ENCODE assay signal across 1 cellular context in the genomic region with DNA sequence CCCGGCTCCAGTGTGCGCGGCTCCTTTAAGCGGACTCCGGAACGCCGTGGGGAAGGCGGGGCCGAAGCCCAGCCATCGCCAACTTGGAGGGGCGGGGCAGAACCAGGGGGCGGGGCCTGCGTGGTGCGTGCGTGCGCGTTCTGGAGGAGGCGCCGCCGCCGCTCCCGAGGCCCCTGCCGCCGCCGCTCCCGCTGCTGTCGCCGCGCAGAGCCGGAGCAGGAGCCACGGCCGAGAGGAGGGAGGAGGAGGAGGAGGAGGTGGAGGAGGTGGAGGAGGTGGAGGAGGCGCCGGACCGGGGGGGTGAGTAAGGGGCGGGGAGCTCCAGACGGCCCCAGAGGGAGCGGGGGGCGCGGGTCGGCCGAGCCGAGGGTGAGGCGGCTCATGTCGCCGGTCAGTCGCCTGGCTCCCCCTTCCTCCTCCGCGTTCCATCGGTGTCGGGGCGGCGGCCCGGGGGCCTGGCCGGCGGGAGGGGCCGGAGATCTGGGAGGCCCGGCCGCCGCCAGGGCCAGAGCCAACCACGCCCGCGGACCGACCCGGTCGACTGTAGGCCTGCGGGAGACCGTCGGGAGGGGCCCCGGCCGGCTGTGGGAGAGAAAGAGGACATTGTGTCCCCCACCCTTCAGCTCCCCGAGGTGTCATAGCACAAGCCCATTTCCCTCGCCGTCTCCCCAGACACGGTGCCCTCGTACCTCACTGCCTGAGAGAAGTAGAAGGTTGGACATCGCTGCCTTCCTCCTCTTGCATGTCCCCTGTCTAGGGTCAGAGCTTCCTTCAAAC.
TF ChIP-seq lines count a peak whose summit lies in the region.

Gene RAP1A (plus strand): TSS at position 155 of the 777 bp plus-strand sequence. CDS start 71,572 bp downstream, outside the sequence.

TF ChIP-seq in HepG2, 621 proteins besides CTCF, POLR2A, EP300 and RAD21 (continued from another document and continues in another):
- TF ChIP-seq ZNF768 (CRISPR knock-in tag; IDR thresholded peaks at IDR 0.05), result peak; percentile 35; the same call in 1 of the 2 replicates
- TF ChIP-seq RXRA (CRISPR knock-in tag; IDR thresholded peaks at IDR 0.05), result no peak
- TF ChIP-seq ZZZ3 (CRISPR knock-in tag; IDR thresholded peaks at IDR 0.05; ENCODE audit: borderline replicate concordance), result no peak
- TF ChIP-seq, protein P1, sequence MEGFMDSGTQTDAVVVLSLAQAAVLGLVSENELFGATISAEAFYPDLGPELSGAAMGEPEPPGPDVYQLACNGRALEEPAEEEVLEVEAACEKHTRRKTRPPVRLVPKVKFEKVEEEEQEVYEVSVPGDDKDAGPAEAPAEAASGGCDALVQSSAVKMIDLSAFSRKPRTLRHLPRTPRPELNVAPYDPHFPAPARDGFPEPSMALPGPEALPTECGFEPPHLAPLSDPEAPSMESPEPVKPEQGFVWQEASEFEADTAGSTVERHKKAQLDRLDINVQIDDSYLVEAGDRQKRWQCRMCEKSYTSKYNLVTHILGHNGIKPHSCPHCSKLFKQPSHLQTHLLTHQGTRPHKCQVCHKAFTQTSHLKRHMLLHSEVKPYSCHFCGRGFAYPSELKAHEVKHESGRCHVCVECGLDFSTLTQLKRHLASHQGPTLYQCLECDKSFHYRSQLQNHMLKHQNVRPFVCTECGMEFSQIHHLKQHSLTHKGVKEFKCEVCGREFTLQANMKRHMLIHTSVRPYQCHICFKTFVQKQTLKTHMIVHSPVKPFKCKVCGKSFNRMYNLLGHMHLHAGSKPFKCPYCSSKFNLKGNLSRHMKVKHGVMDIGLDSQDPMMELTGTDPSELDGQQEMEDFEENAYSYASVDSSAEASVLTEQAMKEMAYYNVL (CRISPR knock-in tag; IDR thresholded peaks at IDR 0.05; ENCODE audit: borderline replicate concordance), result peak; percentile 20; the same call in 1 of the 2 replicates
- no peak for TF ChIP-seq ZXDC (CRISPR knock-in tag; IDR thresholded peaks at IDR 0.05)
- no peak for TF ChIP-seq ZNF33A (CRISPR knock-in tag; IDR thresholded peaks at IDR 0.05; ENCODE audit: borderline replicate concordance)
- no peak for TF ChIP-seq CENPX (CRISPR knock-in tag; IDR thresholded peaks at IDR 0.05)
- TF ChIP-seq HNRNPK (IDR thresholded peaks at IDR 0.05; ENCODE audit: low read depth, low read length, poor library complexity, severe bottlenecking), result peak; percentile 94
- no peak for TF ChIP-seq ZSCAN20 (CRISPR knock-in tag; IDR thresholded peaks at IDR 0.05; ENCODE audit: borderline replicate concordance)
- TF ChIP-seq IKZF4 (CRISPR knock-in tag; IDR thresholded peaks at IDR 0.05; ENCODE audit: borderline replicate concordance, low read depth, not compliant biosample characterization), result peak; percentile 16
- TF ChIP-seq GABPB1 (CRISPR knock-in tag; IDR thresholded peaks at IDR 0.05), result peak; percentile 47; the same call in 1 of the 2 replicates
- no peak for TF ChIP-seq ZNF329 (CRISPR knock-in tag; IDR thresholded peaks at IDR 0.05; ENCODE audit: low read depth)
- TF ChIP-seq, protein P2, sequence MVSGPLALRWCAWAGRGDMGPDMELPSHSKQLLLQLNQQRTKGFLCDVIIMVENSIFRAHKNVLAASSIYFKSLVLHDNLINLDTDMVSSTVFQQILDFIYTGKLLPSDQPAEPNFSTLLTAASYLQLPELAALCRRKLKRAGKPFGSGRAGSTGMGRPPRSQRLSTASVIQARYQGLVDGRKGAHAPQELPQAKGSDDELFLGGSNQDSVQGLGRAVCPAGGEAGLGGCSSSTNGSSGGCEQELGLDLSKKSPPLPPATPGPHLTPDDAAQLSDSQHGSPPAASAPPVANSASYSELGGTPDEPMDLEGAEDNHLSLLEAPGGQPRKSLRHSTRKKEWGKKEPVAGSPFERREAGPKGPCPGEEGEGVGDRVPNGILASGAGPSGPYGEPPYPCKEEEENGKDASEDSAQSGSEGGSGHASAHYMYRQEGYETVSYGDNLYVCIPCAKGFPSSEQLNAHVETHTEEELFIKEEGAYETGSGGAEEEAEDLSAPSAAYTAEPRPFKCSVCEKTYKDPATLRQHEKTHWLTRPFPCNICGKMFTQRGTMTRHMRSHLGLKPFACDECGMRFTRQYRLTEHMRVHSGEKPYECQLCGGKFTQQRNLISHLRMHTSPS (CRISPR knock-in tag; IDR thresholded peaks at IDR 0.05; ENCODE audit: low read depth), result 0 out of 2 replicates have a peak, but pooled peaks have one; percentile 7
- TF ChIP-seq ZNF333 (CRISPR knock-in tag; IDR thresholded peaks at IDR 0.05; ENCODE audit: borderline replicate concordance), result peak; percentile 62; the same call in 1 of the 2 replicates
- TF ChIP-seq ZFP91 (CRISPR knock-in tag; IDR thresholded peaks at IDR 0.05; ENCODE audit: borderline replicate concordance), result peak; percentile 100
- peak; percentile 73 for TF ChIP-seq ZFY (CRISPR knock-in tag; IDR thresholded peaks at IDR 0.05)
- TF ChIP-seq KDM2A (CRISPR knock-in tag; IDR thresholded peaks at IDR 0.05; ENCODE audit: borderline replicate concordance, low read depth), result 0 out of 2 replicates have a peak, but pooled peaks have one; percentile 13
- TF ChIP-seq POLR2AphosphoS5 (IDR thresholded peaks at IDR 0.05; ENCODE audit: low read depth, low read length), result peak; percentile 70
- TF ChIP-seq ZNF83 (CRISPR knock-in tag; IDR thresholded peaks at IDR 0.05; ENCODE audit: borderline replicate concordance), result no peak
- 0 out of 2 replicates have a peak, but pooled peaks have one; percentile 25 for TF ChIP-seq MAZ (IDR thresholded peaks at IDR 0.05; ENCODE audit: borderline replicate concordance, low read depth, low read length)
- peak; percentile 78 for TF ChIP-seq MAZ (CRISPR knock-in tag; IDR thresholded peaks at IDR 0.05; ENCODE audit: low read depth)
- TF ChIP-seq, protein P3, sequence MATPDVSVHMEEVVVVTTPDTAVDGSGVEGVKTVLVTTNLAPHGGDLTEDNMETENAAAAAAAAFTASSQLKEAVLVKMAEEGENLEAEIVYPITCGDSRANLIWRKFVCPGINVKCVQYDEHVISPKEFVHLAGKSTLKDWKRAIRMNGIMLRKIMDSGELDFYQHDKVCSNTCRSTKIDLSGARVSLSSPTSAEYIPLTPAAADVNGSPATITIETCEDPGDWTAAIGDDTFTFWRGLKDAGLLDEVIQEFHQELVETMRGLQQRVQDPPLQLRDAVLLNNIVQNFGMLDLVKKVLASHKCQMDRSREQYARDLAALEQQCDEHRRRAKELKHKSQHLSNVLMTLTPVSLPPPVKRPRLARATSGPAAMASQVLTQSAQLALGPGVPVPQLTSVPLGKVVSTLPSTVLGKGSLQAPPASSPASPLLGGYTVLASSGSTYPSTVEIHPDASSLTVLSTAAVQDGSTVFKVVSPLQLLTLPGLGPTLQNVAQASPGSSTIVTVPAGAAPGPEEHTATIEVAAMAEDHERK (CRISPR knock-in tag; IDR thresholded peaks at IDR 0.05; ENCODE audit: low read depth), result peak; percentile 86
- TF ChIP-seq NONO (IDR thresholded peaks at IDR 0.05), result no peak
- TF ChIP-seq NONO (CRISPR knock-in tag; conservative IDR thresholded peaks at IDR 0.05), result peak; percentile 44; the same call in 1 of the 2 replicates
- peak; percentile 79 for TF ChIP-seq RBFOX2 (IDR thresholded peaks at IDR 0.05; ENCODE audit: low read depth, low read length)
- TF ChIP-seq MBD4 (IDR thresholded peaks at IDR 0.05; ENCODE audit: borderline replicate concordance, low read length), result no peak
- TF ChIP-seq CCDC6 (CRISPR knock-in tag; IDR thresholded peaks at IDR 0.05), result no peak
- peak; percentile 38; the same call in 1 of the 2 replicates for TF ChIP-seq MED13 (CRISPR knock-in tag; IDR thresholded peaks at IDR 0.05)
- TF ChIP-seq MEF2D (CRISPR knock-in tag; IDR thresholded peaks at IDR 0.05), result peak; percentile 19
- peak; percentile 62; the same call in 1 of the 2 replicates for TF ChIP-seq MAX (IDR thresholded peaks at IDR 0.05)
- peak; percentile 16; the same call in 1 of the 2 replicates for TF ChIP-seq GFI1 (CRISPR knock-in tag; IDR thresholded peaks at IDR 0.05; ENCODE audit: borderline replicate concordance)
- TF ChIP-seq KDM5B (CRISPR knock-in tag; IDR thresholded peaks at IDR 0.05; ENCODE audit: borderline replicate concordance), result peak; percentile 56; the same call in 1 of the 2 replicates
- no peak for TF ChIP-seq ZNF276 (CRISPR knock-in tag; IDR thresholded peaks at IDR 0.05; ENCODE audit: low read depth)
- peak; percentile 96 for TF ChIP-seq ZNF263 (CRISPR knock-in tag; IDR thresholded peaks at IDR 0.05)
- peak; percentile 57 for TF ChIP-seq SAP130 (CRISPR knock-in tag; IDR thresholded peaks at IDR 0.05; ENCODE audit: low read depth)
- no peak for TF ChIP-seq E2F5 (CRISPR knock-in tag; conservative IDR thresholded peaks at IDR 0.05)
- no peak for TF ChIP-seq ELF4 (CRISPR knock-in tag; IDR thresholded peaks at IDR 0.05; ENCODE audit: borderline replicate concordance)
- peak; percentile 49; the same call in 1 of the 2 replicates for TF ChIP-seq MXD1 (CRISPR knock-in tag; IDR thresholded peaks at IDR 0.05)
- TF ChIP-seq ZNF367 (CRISPR knock-in tag; IDR thresholded peaks at IDR 0.05; ENCODE audit: borderline replicate concordance), result no peak
- no peak for TF ChIP-seq ZBTB1 (CRISPR knock-in tag; IDR thresholded peaks at IDR 0.05; ENCODE audit: borderline replicate concordance)
- TF ChIP-seq HES4 (CRISPR knock-in tag; IDR thresholded peaks at IDR 0.05; ENCODE audit: borderline replicate concordance), result no peak
- peak; percentile 79 for TF ChIP-seq PATZ1 (CRISPR knock-in tag; IDR thresholded peaks at IDR 0.05)
